In genomic region chr12:105223884-105224283, GRCh38 we compare ENCODE assay signal across 25 cellular contexts.
"Had no signal": no experiment of that assay in that cellular context is flagged by ENCODE, and none has a peak within 500 bp of the region (broad histone marks: within the 10 kb centered on the region; RNA-seq: fewer than 3 reads in every experiment).

No MANE protein-coding gene starts in this region.

- H3K27ac ChIP-seq: neural progenitor cell, suprapubic skin had no signal

- H3K4me3 Mint-ChIP-seq: activated naive CD8-positive, alpha-beta T cell; activated T-cell treated with anti-CD3 and anti-CD28 coated beads, Interleukin-2, amount 50 U/mL, for 24 hours; activated T-helper 17 cell treated with anti-CD3 and anti-CD28 coated beads, Interleukin-2, amount 50 U/mL, for 72 hours; memory B cell; naive thymus-derived CD8-positive, alpha-beta T cell; neural progenitor cell; stimulated activated naive CD8-positive, alpha-beta T cell treated with anti-CD3 and anti-CD28 coated beads, Interleukin-15, amount 100 ng/mL, for 72 hours had no signal

- DNase-seq: activated CD4-positive, alpha-beta T cell treated with anti-CD3 and anti-CD28 coated beads for 1 hour; activated CD4-positive, alpha-beta T cell treated with anti-CD3 and anti-CD28 coated beads, Interleukin-2, amount 50 U/mL, for 4 hours; activated CD8-positive, alpha-beta memory T cell treated with anti-CD3 and anti-CD28 coated beads for 24 hours; activated CD8-positive, alpha-beta memory T cell treated with anti-CD3 and anti-CD28 coated beads, Interleukin-2, amount 50 U/mL, for 4 hours; activated naive CD4-positive, alpha-beta T cell; activated T-cell treated with anti-CD3 and anti-CD28 coated beads, Interleukin-2, amount 50 U/mL, for 24 hours; amniotic stem cell; cerebellar nuclear complex; cortex of kidney; effector CD4-positive, alpha-beta T cell; foreskin melanocyte; glutamatergic neuron; hypothalamus; naive thymus-derived CD8-positive, alpha-beta T cell; stimulated activated CD4-positive, alpha-beta T cell treated with anti-CD3 and anti-CD28 coated beads, Interleukin-4, amount 100 ng/mL, for 24 hours; stimulated activated naive CD8-positive, alpha-beta T cell treated with anti-CD3 and anti-CD28 coated beads, Interleukin-15, amount 100 ng/mL, for 72 hours; T-helper 1 cell; uterus had no signal

- H3K9ac ChIP-seq: neural progenitor cell had no signal

- H3K9me3 Mint-ChIP-seq: activated T-cell treated with anti-CD3 and anti-CD28 coated beads, Interleukin-2, amount 50 U/mL, for 24 hours; activated T-helper 17 cell treated with anti-CD3 and anti-CD28 coated beads, Interleukin-2, amount 50 U/mL, for 72 hours; memory B cell; naive thymus-derived CD8-positive, alpha-beta T cell; neural progenitor cell; stimulated activated naive CD8-positive, alpha-beta T cell treated with anti-CD3 and anti-CD28 coated beads, Interleukin-15, amount 100 ng/mL, for 72 hours had no signal

- ATAC-seq: naive thymus-derived CD8-positive, alpha-beta T cell; stimulated activated naive CD8-positive, alpha-beta T cell treated with anti-CD3 and anti-CD28 coated beads, Interleukin-15, amount 100 ng/mL, for 72 hours had no signal

- H3K27me3 ChIP-seq: neural progenitor cell, suprapubic skin, tibial nerve, uterus had no signal

- H3K27ac Mint-ChIP-seq: activated naive CD8-positive, alpha-beta T cell; memory B cell had no signal

- H3K27me3 Mint-ChIP-seq: activated naive CD8-positive, alpha-beta T cell; activated T-cell treated with anti-CD3 and anti-CD28 coated beads, Interleukin-2, amount 50 U/mL, for 24 hours; activated T-helper 17 cell treated with anti-CD3 and anti-CD28 coated beads, Interleukin-2, amount 50 U/mL, for 72 hours; memory B cell; naive thymus-derived CD8-positive, alpha-beta T cell; stimulated activated naive CD8-positive, alpha-beta T cell treated with anti-CD3 and anti-CD28 coated beads, Interleukin-15, amount 100 ng/mL, for 72 hours had no signal

- H3K4me1 ChIP-seq: neural progenitor cell had no signal

- H3K4me3 ChIP-seq: neural progenitor cell, prostate gland, suprapubic skin, tibial nerve, uterus had no signal

- H3K36me3 ChIP-seq: neural progenitor cell, prostate gland, uterus had no signal

- H3K9me3 ChIP-seq: prostate gland, suprapubic skin, tibial nerve, uterus had no signal
